Comparison of ENCODE assay signal across 27 cellular contexts in the genomic region with DNA sequence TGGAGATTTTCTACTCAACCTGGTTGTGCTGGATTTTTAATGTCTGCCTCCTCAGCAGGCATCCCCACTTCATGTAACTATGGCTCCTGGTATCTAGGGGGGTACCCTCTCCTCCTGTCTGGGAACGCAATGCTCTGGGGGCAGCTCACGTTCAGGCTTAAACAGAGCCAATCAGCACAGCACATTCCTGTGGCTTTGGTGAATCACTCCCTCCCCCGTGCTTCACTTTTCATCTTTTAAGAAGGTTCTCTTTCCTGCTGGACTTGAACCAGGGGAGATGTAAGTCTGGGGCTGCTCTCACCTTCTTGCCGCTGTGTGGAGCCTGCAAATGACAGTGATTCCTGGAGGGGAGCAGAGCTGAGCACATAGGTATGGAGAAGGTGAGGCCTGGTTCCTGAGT.
DNase-seq lines count a peak whose midpoint lies in the region; FAIRE-seq and TF ChIP-seq lines count a peak whose summit lies in the region.
"Had no signal": no experiment of that assay in that cellular context is flagged by ENCODE, and none has a peak within 500 bp of the region (broad histone marks: within the 10 kb centered on the region; RNA-seq: fewer than 3 reads in every experiment).

No MANE protein-coding gene starts in this region.

- no peak overlapping the region for H3K27ac ChIP-seq in GM23248
- no peak overlapping the region for H3K27ac ChIP-seq in colonic mucosa
- H3K27ac ChIP-seq: cardiac muscle cell, KMS-11, left ventricle myocardium inferior, ovary, right atrium auricular region, SJSA1, thyroid gland had no signal

- DNase-seq in GM23248 = peak; percentile 83
- DNase-seq in adipocyte (ENCODE audit: low read depth) = peak; percentile 64
- peak; percentile 6 for DNase-seq in fibroblast of peridontal ligament (ENCODE audit: extremely low read depth)
- DNase-seq in urothelium cell line (ENCODE audit: low spot score) = peak; percentile 77
- DNase-seq in NCI-H2227 (lab: John Stamatoyannopoulos, UW; ENCODE audit: unreplicated experiment) = no peak
- no peak for DNase-seq in colonic mucosa
- no peak for DNase-seq in germinal center (ENCODE audit: low spot score)
- DNase-seq: activated gamma-delta T cell treated with Interleukin-2 at 50 U/mL for 16 hours; activated T-cell treated with anti-CD3 and anti-CD28 coated beads, Interleukin-2, amount 50 U/mL, for 24 hours; GF-D8; hippocampal formation; left ventricle myocardium inferior; MV-4-11; natural killer cell; NCI-H146; NCI-H524 treated with DMSO at 0.1 percent for 48 hours; ovary; stimulated activated naive CD8-positive, alpha-beta T cell treated with anti-CD3 and anti-CD28 coated beads, Interleukin-15, Interleukin-2, amounts not matched to agents 100 U/mL and 50 U/mL, for 24 hours; thyroid gland had no signal

- H3F3A ChIP-seq in GM23248 (ENCODE audit: insufficient read depth) = peaks cover 28% of the 10 kb centered on the region

- FAIRE-seq in urothelium cell line (lab: Jason Lieb, UNC) = peak; percentile 30
- FAIRE-seq: endothelial cell of umbilical vein, frontal cortex, GM18507, H54 had no signal

- no peaks in the 10 kb centered on the region for H3K9me3 ChIP-seq in GM23248 (ENCODE audit: low read depth)
- no peaks in the 10 kb centered on the region for H3K9me3 ChIP-seq in adipocyte (ENCODE audit: control insufficient read depth, low read length)
- no peaks in the 10 kb centered on the region for H3K9me3 ChIP-seq in colonic mucosa
- H3K9me3 ChIP-seq: ovary, right atrium auricular region, SJSA1, thyroid gland had no signal

- H3K4me3 ChIP-seq in GM23248 (no peak overlapping the region), adipocyte (ENCODE audit: low read length) (no peak overlapping the region), colonic mucosa (no peak overlapping the region)
- H3K4me3 ChIP-seq: cardiac muscle cell, left ventricle myocardium inferior, ovary, right atrium auricular region, SJSA1, thyroid gland had no signal

- WGBS in GM23248 (ENCODE audit: low coverage in 1 of 2, low lambda C conversion rate in 2 of 2, missing lambda C conversion rate in 2 of 2), 2 experiments = 11 to 17% methylated on average over 4 of the region's 4 CpGs

- H2AFZ ChIP-seq in GM23248 = no peak overlapping the region

- H3K27me3 ChIP-seq in GM23248 (replicated peaks; ENCODE audit: insufficient read depth) (no peaks in the 10 kb centered on the region), adipocyte (replicated peaks; ENCODE audit: control insufficient read depth, insufficient read depth, low read length) (no peaks in the 10 kb centered on the region), colonic mucosa (no peaks in the 10 kb centered on the region)
- H3K27me3 ChIP-seq: cardiac muscle cell, ovary, right atrium auricular region, SJSA1, thyroid gland had no signal

- H3K79me2 ChIP-seq in GM23248 (ENCODE audit: insufficient read depth) = no peaks in the 10 kb centered on the region

- H3K36me3 ChIP-seq in GM23248 (ENCODE audit: low read depth) (no peaks in the 10 kb centered on the region), adipocyte (ENCODE audit: control insufficient read depth, insufficient read depth, low read length, severe bottlenecking) (no peaks in the 10 kb centered on the region), colonic mucosa (no peaks in the 10 kb centered on the region)
- H3K36me3 ChIP-seq: cardiac muscle cell, left ventricle myocardium inferior, ovary, right atrium auricular region, SJSA1, thyroid gland had no signal

- no peaks in the 10 kb centered on the region for H4K20me1 ChIP-seq in GM23248 (ENCODE audit: insufficient read depth)

- no peak for TF ChIP-seq CTCF in colonic mucosa (IDR thresholded peaks at IDR 0.05)

- peak overlapping the region; percentile 48 for H3K4me2 ChIP-seq in GM23248 (ENCODE audit: unreplicated experiment)
- H3K4me2 ChIP-seq: KMS-11 had no signal

- intact Hi-C loops in colonic mucosa (cut with DNase I) = no loop called here

- in situ Hi-C loops in GM23248 (cut with MboI) = no loop called here

- H3K9me2 ChIP-seq in GM23248 (ENCODE audit: insufficient read depth) = no peaks in the 10 kb centered on the region

- H3K9ac ChIP-seq in GM23248 (no peak overlapping the region), adipocyte (ENCODE audit: low read length) (no peak overlapping the region), colonic mucosa (ENCODE audit: low read depth in 2 of 2, low read length in 2 of 2) (no peak overlapping the region)
- H3K9ac ChIP-seq: KMS-11 had no signal

- H3K4me1 ChIP-seq in GM23248 (ENCODE audit: insufficient read depth) (peaks cover 49% of the 10 kb centered on the region), adipocyte (ENCODE audit: control insufficient read depth, insufficient read depth, low read length) (peaks cover 25% of the 10 kb centered on the region), colonic mucosa (no peaks in the 10 kb centered on the region)
- H3K4me1 ChIP-seq: left ventricle myocardium inferior, right atrium auricular region, SJSA1, thyroid gland had no signal

Comparison
In these comparisons a context has a peak if more than half of its experiments do, and no peak if none do; other contexts are left out.
1. DNase-seq: peak in GM23248 (single experiment), adipocyte (single experiment), fibroblast of peridontal ligament (single experiment) and urothelium cell line (single experiment); none in NCI-H2227 (single experiment), colonic mucosa (single experiment) and germinal center (single experiment).